ENCODE assay signal across 34 cellular contexts in genomic region chr17:34651267-34651955, GRCh38.
"Had no signal": no experiment of that assay in that cellular context is flagged by ENCODE, and none has a peak within 500 bp of the region (broad histone marks: within the 10 kb centered on the region; RNA-seq: fewer than 3 reads in every experiment).

No MANE protein-coding gene starts in this region.

- H3K4me3 ChIP-seq: ascending aorta, cardiac muscle cell, gastroesophageal sphincter, left ventricle myocardium inferior, mucosa of descending colon, pancreas, prostate gland, sigmoid colon, thyroid gland, upper lobe of left lung, vagina had no signal

- H3K36me3 ChIP-seq: ascending aorta, cardiac muscle cell, gastroesophageal sphincter, left ventricle myocardium inferior, pancreas, prostate gland, sigmoid colon, thyroid gland, upper lobe of left lung, vagina, WERI-Rb-1 had no signal

- H3K9me3 ChIP-seq: ascending aorta, gastroesophageal sphincter, left ventricle myocardium inferior, mucosa of descending colon, pancreas, prostate gland, sigmoid colon, thyroid gland, upper lobe of left lung, vagina had no signal

- H3K36me3 Mint-ChIP-seq: activated naive CD8-positive, alpha-beta T cell treated with anti-CD3 and anti-CD28 coated beads, Interleukin-2, amount 10 ng/mL, durations not matched to agents 7 days and 5 days; brain; stimulated activated memory B cell treated with anti-CD40 and anti-IgM and Interleukin-4, amounts not matched to agents 10 μg/mL and 1 μg/mL and 100 μg/mL, for 72 hours had no signal

- ATAC-seq: activated CD4-positive, CD25-positive, alpha-beta regulatory T cell treated with anti-CD3 and anti-CD28 coated beads, Interleukin-2, amount 50 U/mL, for 24 hours; effector memory CD8-positive, alpha-beta T cell; gastroesophageal sphincter; mucosa of descending colon; pancreas; stimulated activated memory B cell treated with anti-CD40 and anti-IgM and Interleukin-4, amounts not matched to agents 10 μg/mL and 1 μg/mL and 100 μg/mL, for 72 hours; stimulated activated naive CD8-positive, alpha-beta T cell treated with anti-CD3 and anti-CD28 coated beads, Interleukin-15, amount 100 ng/mL, for 72 hours; T-helper 17 cell had no signal

- H3K4me3 Mint-ChIP-seq: activated naive CD4-positive, alpha-beta T cell treated with anti-CD3 and anti-CD28 coated beads for 36 hours; activated naive CD8-positive, alpha-beta T cell treated with anti-CD3 and anti-CD28 coated beads, Interleukin-2, amount 10 ng/mL, durations not matched to agents 7 days and 5 days; brain; effector memory CD8-positive, alpha-beta T cell; nephron progenitor cell; stimulated activated memory B cell treated with anti-CD40 and anti-IgM and Interleukin-4, amounts not matched to agents 10 μg/mL and 1 μg/mL and 100 μg/mL, for 72 hours; stimulated activated naive CD8-positive, alpha-beta T cell treated with anti-CD3 and anti-CD28 coated beads, Interleukin-15, amount 100 ng/mL, for 72 hours; T-helper 17 cell had no signal

- H3K4me1 ChIP-seq: ascending aorta, gastroesophageal sphincter, pancreas, prostate gland, sigmoid colon, thyroid gland, upper lobe of left lung, vagina had no signal

- H3K4me1 Mint-ChIP-seq: activated naive CD8-positive, alpha-beta T cell treated with anti-CD3 and anti-CD28 coated beads, Interleukin-2, amount 10 ng/mL, durations not matched to agents 7 days and 5 days; nephron progenitor cell; stimulated activated memory B cell treated with anti-CD40 and anti-IgM and Interleukin-4, amounts not matched to agents 10 μg/mL and 1 μg/mL and 100 μg/mL, for 72 hours; stimulated activated naive CD8-positive, alpha-beta T cell treated with anti-CD3 and anti-CD28 coated beads, Interleukin-15, amount 100 ng/mL, for 72 hours; T-helper 17 cell had no signal

- H3K27me3 ChIP-seq: ascending aorta, cardiac muscle cell, pancreas, thyroid gland, upper lobe of left lung, vagina had no signal

- H3K27ac Mint-ChIP-seq: activated naive CD4-positive, alpha-beta T cell treated with anti-CD3 and anti-CD28 coated beads for 36 hours; activated naive CD8-positive, alpha-beta T cell treated with anti-CD3 and anti-CD28 coated beads, Interleukin-2, amount 10 ng/mL, durations not matched to agents 7 days and 5 days; effector memory CD8-positive, alpha-beta T cell; nephron progenitor cell; stimulated activated memory B cell treated with anti-CD40 and anti-IgM and Interleukin-4, amounts not matched to agents 10 μg/mL and 1 μg/mL and 100 μg/mL, for 72 hours; stimulated activated naive CD8-positive, alpha-beta T cell treated with anti-CD3 and anti-CD28 coated beads, Interleukin-15, amount 100 ng/mL, for 72 hours; T-helper 17 cell had no signal

- H3K9me3 Mint-ChIP-seq: activated naive CD4-positive, alpha-beta T cell treated with anti-CD3 and anti-CD28 coated beads for 36 hours; activated naive CD8-positive, alpha-beta T cell treated with anti-CD3 and anti-CD28 coated beads, Interleukin-2, amount 10 ng/mL, durations not matched to agents 7 days and 5 days; effector memory CD8-positive, alpha-beta T cell; nephron progenitor cell; stimulated activated memory B cell treated with anti-CD40 and anti-IgM and Interleukin-4, amounts not matched to agents 10 μg/mL and 1 μg/mL and 100 μg/mL, for 72 hours; stimulated activated naive CD8-positive, alpha-beta T cell treated with anti-CD3 and anti-CD28 coated beads, Interleukin-15, amount 100 ng/mL, for 72 hours had no signal

- DNase-seq: activated CD4-positive, alpha-beta T cell treated with anti-CD3 and anti-CD28 coated beads for 48 hours; activated CD4-positive, alpha-beta T cell treated with anti-CD3 and anti-CD28 coated beads, Interleukin-2, amount 50 U/mL, for 48 hours; activated CD8-positive, alpha-beta memory T cell treated with anti-CD3 and anti-CD28 coated beads for 24 hours; activated effector memory CD4-positive, alpha-beta T cell treated with anti-CD3 and anti-CD28 coated beads, Interleukin-2, amount 50 U/mL, for 16 hours; activated naive CD4-positive, alpha-beta T cell treated with anti-CD3 and anti-CD28 coated beads for 36 hours; activated naive CD8-positive, alpha-beta T cell treated with anti-CD3 and anti-CD28 coated beads, Interleukin-2, amount 10 ng/mL, durations not matched to agents 7 days and 5 days; cortex of kidney; effector memory CD8-positive, alpha-beta T cell; head of caudate nucleus; kidney glomerular epithelial cell; left ventricle myocardium inferior; mucosa of descending colon; nephron progenitor cell; nucleus accumbens; pancreas; retina; sigmoid colon; stimulated activated CD4-positive, alpha-beta T cell treated with anti-CD3 and anti-CD28 coated beads, Interleukin-1b, Interleukin-23, amount 100 ng/mL, for 48 hours; stimulated activated CD4-positive, alpha-beta T cell treated with anti-CD3 and anti-CD28 coated beads, Interleukin-4, amount 100 ng/mL, for 4 hours; stimulated activated CD8-positive, alpha-beta memory T cell treated with anti-CD3 and anti-CD28 coated beads, Interleukin-4, amount 100 ng/mL, for 48 hours; stimulated activated naive CD8-positive, alpha-beta T cell treated with anti-CD3 and anti-CD28 coated beads, Interleukin-15, amount 100 ng/mL, for 72 hours; T-helper 17 cell; T1000; thyroid gland; upper lobe of left lung; WERI-Rb-1 had no signal

- H3K27ac ChIP-seq: ascending aorta, cardiac muscle cell, gastroesophageal sphincter, left ventricle myocardium inferior, pancreas, prostate gland, sigmoid colon, thyroid gland, upper lobe of left lung, vagina, WERI-Rb-1 had no signal
